29 cellular contexts compared by ENCODE assay signal in the genomic region with DNA sequence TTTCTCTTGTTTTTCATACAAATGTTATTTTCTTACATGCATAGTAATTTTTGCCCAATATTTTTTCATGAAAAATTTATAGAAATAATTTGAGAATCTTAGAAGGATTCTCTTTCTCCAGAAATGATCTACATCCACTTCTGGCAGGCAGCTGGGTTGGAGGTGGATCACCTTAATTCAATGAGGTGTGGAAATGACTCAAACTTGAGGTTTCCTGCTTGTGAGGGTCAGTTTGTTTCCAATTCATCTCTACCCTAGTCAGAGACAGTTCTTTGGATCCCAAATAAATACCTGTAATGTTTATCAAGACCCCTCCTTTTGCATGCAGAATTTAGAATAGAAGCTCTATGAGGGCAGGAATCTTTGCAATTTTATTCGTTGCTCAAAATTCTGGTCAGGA. TPM values are rescaled to one million over a fixed set of nuclear protein-coding genes. Genes with fewer than 3 reads are reported as not detected.
DNase-seq lines count a peak whose midpoint lies in the region; FAIRE-seq and TF ChIP-seq lines count a peak whose summit lies in the region.
"Had no signal": no experiment of that assay in that cellular context is flagged by ENCODE, and none has a peak within 500 bp of the region (broad histone marks: within the 10 kb centered on the region; RNA-seq: fewer than 3 reads in every experiment).

No MANE protein-coding gene starts in this region.

- H3K36me3 ChIP-seq in bronchial epithelial cell (ENCODE audit: control insufficient read depth, insufficient read depth, low read length) (no peaks in the 10 kb centered on the region), smooth muscle cell (ENCODE audit: low read depth) (no peaks in the 10 kb centered on the region)
- H3K36me3 ChIP-seq: BE2C, BLaER1 had no signal

- H2AFZ ChIP-seq in smooth muscle cell (ENCODE audit: low read depth) = no peak overlapping the region

- H3K4me1 ChIP-seq in smooth muscle cell (ENCODE audit: low read depth) = no peaks in the 10 kb centered on the region
- H3K4me1 ChIP-seq: BE2C, BLaER1 had no signal

- no peak overlapping the region for H3K27ac ChIP-seq in smooth muscle cell (ENCODE audit: low read depth)
- H3K27ac ChIP-seq: BLaER1 had no signal

- DNase-seq in bronchial epithelial cell (ENCODE audit: low read depth) (peak; percentile 8), kidney glomerular epithelial cell (lab: John Stamatoyannopoulos, UW) (peak; percentile 53), renal cortical epithelial cell (ENCODE audit: low read depth) (peak; percentile 58), NCI-H1092 (lab: John Stamatoyannopoulos, UW) (no peak), smooth muscle cell (lab: John Stamatoyannopoulos, UW; ENCODE audit: unreplicated experiment) (no peak)
- DNase-seq: 8988T; ACHN; BE2C; C1 segment of cervical spinal cord; CD4-positive, alpha-beta memory T cell; CD4-positive, CD25-positive, alpha-beta regulatory T cell; CD8-positive, alpha-beta memory T cell; COR-L47; DMS 273 treated with DMSO at 0.1 percent for 48 hours; DMS153; DMS53; DMS79; DND-41; EL; GDM1 had no signal

- H3K4me2 ChIP-seq in smooth muscle cell = no peak overlapping the region
- H3K4me2 ChIP-seq: BLaER1 had no signal

- H3F3A ChIP-seq in smooth muscle cell (ENCODE audit: low read depth) = no peaks in the 10 kb centered on the region

- H3K27me3 ChIP-seq in bronchial epithelial cell (ENCODE audit: control insufficient read depth, insufficient read depth, low read length) = no peaks in the 10 kb centered on the region
- no peaks in the 10 kb centered on the region for H3K27me3 ChIP-seq in smooth muscle cell (ENCODE audit: low read depth)
- H3K27me3 ChIP-seq: BE2C, BLaER1 had no signal

- H3K9ac ChIP-seq in smooth muscle cell (ENCODE audit: low read depth) = no peak overlapping the region
- H3K9ac ChIP-seq: BLaER1 had no signal

- no peaks in the 10 kb centered on the region for H3K9me3 ChIP-seq in smooth muscle cell (replicated peaks; ENCODE audit: low read depth)
- H3K9me3 ChIP-seq: BE2C had no signal

- no peaks in the 10 kb centered on the region for H3K79me2 ChIP-seq in smooth muscle cell (ENCODE audit: low read depth)

- 85% methylated on average over 1 of the region's 1 CpG for WGBS in smooth muscle cell (ENCODE audit: low lambda C conversion rate)

- no peaks in the 10 kb centered on the region for H4K20me1 ChIP-seq in smooth muscle cell (ENCODE audit: low read depth)
- H4K20me1 ChIP-seq: BLaER1 had no signal

- no peak for FAIRE-seq in bronchial epithelial cell (lab: Jason Lieb, UNC)
- FAIRE-seq: GM12878, GM12892, GM18507 had no signal

- TF ChIP-seq CTCF in bronchial epithelial cell (IDR thresholded peaks at IDR 0.05; ENCODE audit: insufficient read depth, low read length, severe bottlenecking) = no peak
- TF ChIP-seq CTCF in smooth muscle cell (IDR thresholded peaks at IDR 0.05; ENCODE audit: borderline replicate concordance, insufficient read depth, poor library complexity, severe bottlenecking) = no peak

- no peak overlapping the region for H3K4me3 ChIP-seq in bronchial epithelial cell (ENCODE audit: low read depth, low read length)
- H3K4me3 ChIP-seq in smooth muscle cell = no peak overlapping the region
- H3K4me3 ChIP-seq: BLaER1, GM12878 had no signal

RNA-seq across cellular contexts. Expression of a gene that starts 35.0 kb away (rescaled TPM):
- total RNA-seq in bronchial epithelial cell = not detected in 2 replicates
- not detected in 2 replicates for total RNA-seq in renal cortical epithelial cell
- not detected in 2 replicates for total RNA-seq in smooth muscle cell
- polyA plus RNA-seq in smooth muscle cell = not detected in 2 replicates
- total RNA-seq: A673; CD4-positive, alpha-beta memory T cell; CD4-positive, CD25-positive, alpha-beta regulatory T cell; CD8-positive, alpha-beta memory T cell; Daoy; G401; GM12878 had no signal
- polyA plus RNA-seq: AG04450; CD14-positive monocyte; CD4-positive, alpha-beta memory T cell; CD4-positive, CD25-positive, alpha-beta regulatory T cell; CD8-positive, alpha-beta memory T cell; GM12878 had no signal

Comparison
In these comparisons a context has a peak if more than half of its experiments do, and no peak if none do; other contexts are left out.
1. DNase-seq: peak in bronchial epithelial cell (single experiment), kidney glomerular epithelial cell (single experiment) and renal cortical epithelial cell (single experiment); none in NCI-H1092 (single experiment) and smooth muscle cell (single experiment).